ENCODE assay signal across 8 cellular contexts in genomic region chr4:102687373-102687981, GRCh38.
DNase-seq lines count a peak whose midpoint lies in the region; ATAC-seq and TF ChIP-seq lines count a peak whose summit lies in the region.

No MANE protein-coding gene starts in this region.

- H2AFZ ChIP-seq in GM23338, result no peak overlapping the region

- no peaks in the 10 kb centered on the region for H3K9me3 ChIP-seq in CD8-positive, alpha-beta memory T cell (ENCODE audit: low read length)

- peaks cover 0 to 2% of the 10 kb centered on the region in 2 donors for H3K27me3 Mint-ChIP-seq in CD8-positive, alpha-beta memory T cell
- H3K27me3 Mint-ChIP-seq in GM23338 (ENCODE audit: insufficient read depth, low read depth, poor library complexity), result no peaks in the 10 kb centered on the region
- H3K27me3 Mint-ChIP-seq in activated CD4-positive, alpha-beta memory T cell treated with anti-CD3 and anti-CD28 coated beads for 36 hours, result no peaks in the 10 kb centered on the region

- no peaks in the 10 kb centered on the region for H3K27me3 ChIP-seq in CD8-positive, alpha-beta memory T cell (ENCODE audit: insufficient read depth, low read length, poor library complexity, severe bottlenecking)
- H3K27me3 ChIP-seq in GM23338 (ENCODE audit: insufficient read depth), result no peaks in the 10 kb centered on the region

- no peaks in the 10 kb centered on the region for H3K4me1 ChIP-seq in CD8-positive, alpha-beta memory T cell (ENCODE audit: insufficient read depth, low read length)
- H3K4me1 ChIP-seq in GM23338 (ENCODE audit: insufficient read depth), result no peaks in the 10 kb centered on the region

- H3K79me2 ChIP-seq in GM23338 (replicated peaks; ENCODE audit: insufficient read depth), result no peaks in the 10 kb centered on the region

- CTCF ChIA-PET in CD8-positive, alpha-beta memory T cell (lab: Charles Lee), result no interaction called here
- CTCF ChIA-PET in activated CD4-positive, alpha-beta memory T cell treated with anti-CD3 and anti-CD28 coated beads for 36 hours (lab: Charles Lee), result no interaction called here

- no peaks in the 10 kb centered on the region for H4K20me1 ChIP-seq in GM23338 (replicated peaks; ENCODE audit: insufficient read depth)

- H3K4me1 Mint-ChIP-seq in CD8-positive, alpha-beta memory T cell, result no peaks in the 10 kb centered on the region
- H3K4me1 Mint-ChIP-seq in GM23338, result no peaks in the 10 kb centered on the region
- H3K4me1 Mint-ChIP-seq in activated CD4-positive, alpha-beta memory T cell treated with anti-CD3 and anti-CD28 coated beads for 36 hours (ENCODE audit: low read depth), result no peaks in the 10 kb centered on the region

- no peaks in the 10 kb centered on the region for H3F3A ChIP-seq in GM23338 (replicated peaks; ENCODE audit: low read depth)

- no peaks in the 10 kb centered on the region for H3K9me2 ChIP-seq in GM23338 (ENCODE audit: insufficient read depth)

- no peaks in the 10 kb centered on the region for H3K9me3 Mint-ChIP-seq in CD8-positive, alpha-beta memory T cell
- no peaks in the 10 kb centered on the region for H3K9me3 Mint-ChIP-seq in GM23338
- no peaks in the 10 kb centered on the region for H3K9me3 Mint-ChIP-seq in activated CD4-positive, alpha-beta memory T cell treated with anti-CD3 and anti-CD28 coated beads for 36 hours

- peak; percentile 7 for DNase-seq in GM04503 (ENCODE audit: low read depth)
- peak; percentile 52 for DNase-seq in epithelial cell of proximal tubule (ENCODE audit: low read depth)
- DNase-seq in CD8-positive, alpha-beta memory T cell, result no peak
- no peak for DNase-seq in GM23338 (ENCODE audit: low spot score)
- no peak for DNase-seq in activated CD4-positive, alpha-beta memory T cell treated with anti-CD3 and anti-CD28 coated beads for 36 hours
- DNase-seq in NCI-H69 (lab: John Stamatoyannopoulos, UW), result no peak

- no peak overlapping the region for H3K4me2 ChIP-seq in GM23338

- no peak overlapping the region for H3K27ac Mint-ChIP-seq in CD8-positive, alpha-beta memory T cell
- no peak overlapping the region for H3K27ac Mint-ChIP-seq in GM23338
- no peak overlapping the region for H3K27ac Mint-ChIP-seq in activated CD4-positive, alpha-beta memory T cell treated with anti-CD3 and anti-CD28 coated beads for 36 hours

- H3K4me3 ChIP-seq in epithelial cell of proximal tubule (ENCODE audit: low read depth, low read length), result no peak overlapping the region
- no peak overlapping the region for H3K4me3 ChIP-seq in CD8-positive, alpha-beta memory T cell (ENCODE audit: low read length)
- no peak overlapping the region for H3K4me3 ChIP-seq in GM23338

- intact Hi-C loops in activated CD4-positive, alpha-beta memory T cell treated with anti-CD3 and anti-CD28 coated beads for 36 hours (cut with micrococcal nuclease), result no loop called here

- TF ChIP-seq CTCF in epithelial cell of proximal tubule (conservative IDR thresholded peaks at IDR 0.05; ENCODE audit: low read depth, low read length), result no peak
- TF ChIP-seq CTCF in GM23338 (conservative IDR thresholded peaks at IDR 0.05; ENCODE audit: low read depth in 2 of 2), result no peak

- peaks cover 1% of the 10 kb centered on the region for H3K36me3 ChIP-seq in CD8-positive, alpha-beta memory T cell (ENCODE audit: insufficient read depth, low read length)
- peaks cover 7% of the 10 kb centered on the region; the same call in 1 of the 2 replicates for H3K36me3 ChIP-seq in GM23338 (ENCODE audit: insufficient read depth)

- POLR2A ChIA-PET in CD8-positive, alpha-beta memory T cell (lab: Charles Lee), result no interaction called here
- POLR2A ChIA-PET in activated CD4-positive, alpha-beta memory T cell treated with anti-CD3 and anti-CD28 coated beads for 36 hours (lab: Charles Lee), result no interaction called here

- ATAC-seq in GM21367 (IDR thresholded peaks at IDR 0.05; ENCODE audit: unreplicated experiment), result peak; percentile 91
- peak; percentile 94 for ATAC-seq in HG03439 (IDR thresholded peaks at IDR 0.05; ENCODE audit: unreplicated experiment)
- ATAC-seq in GM23338, result no peak

- peaks cover 6 to 15% (median 14%) of the 10 kb centered on the region in 3 donors for H3K36me3 Mint-ChIP-seq in CD8-positive, alpha-beta memory T cell
- H3K36me3 Mint-ChIP-seq in GM23338 (ENCODE audit: low read depth), result peaks cover 2% of the 10 kb centered on the region; the same call in 1 of the 3 replicates
- H3K36me3 Mint-ChIP-seq in activated CD4-positive, alpha-beta memory T cell treated with anti-CD3 and anti-CD28 coated beads for 36 hours, result no peaks in the 10 kb centered on the region

- no peak overlapping the region for H3K27ac ChIP-seq in CD8-positive, alpha-beta memory T cell (ENCODE audit: low read depth, low read length)
- H3K27ac ChIP-seq in GM23338 (ENCODE audit: low read depth), result no peak overlapping the region

- no peak overlapping the region for H3K4me3 Mint-ChIP-seq in CD8-positive, alpha-beta memory T cell
- no peak overlapping the region for H3K4me3 Mint-ChIP-seq in GM23338
- no peak overlapping the region for H3K4me3 Mint-ChIP-seq in activated CD4-positive, alpha-beta memory T cell treated with anti-CD3 and anti-CD28 coated beads for 36 hours

TF ChIP-seq in GM23338, 12 proteins besides CTCF, POLR2A, EP300 and RAD21:
- no peak for TF ChIP-seq ZNF462 (CRISPR knock-in tag; IDR thresholded peaks at IDR 0.05)
- TF ChIP-seq JUNB (IDR thresholded peaks at IDR 0.05; ENCODE audit: unreplicated experiment), result no peak
- no peak for TF ChIP-seq CREB1 (CRISPR knock-in tag; IDR thresholded peaks at IDR 0.05; ENCODE audit: low read depth)
TF ChIP-seq in GM23338: peak in this region for 0.

Comparison
In these comparisons a context has a peak if more than half of its experiments do, and no peak if none do; other contexts are left out.
1. DNase-seq: peak in GM04503 (single experiment) and epithelial cell of proximal tubule (single experiment); none in CD8-positive, alpha-beta memory T cell (0 of 5), GM23338 (single experiment), activated CD4-positive, alpha-beta memory T cell treated with anti-CD3 and anti-CD28 coated beads for 36 hours (single experiment) and NCI-H69 (single experiment).